1 cellular context compared by ENCODE assay signal in genomic region chr2:232685391-232685790, GRCh38. TPM values are rescaled to one million over a fixed set of nuclear protein-coding genes. Genes with fewer than 3 reads are reported as not detected.
"Had no signal": no experiment of that assay in that cellular context is flagged by ENCODE, and none has a peak within 500 bp of the region (broad histone marks: within the 10 kb centered on the region; RNA-seq: fewer than 3 reads in every experiment).

No MANE protein-coding gene starts in this region.

RNA-seq across cellular contexts. Expression of gene EFHD1, which starts 52.0 kb away (rescaled TPM):
- total RNA-seq: GM23248 had no signal
- polyA plus RNA-seq: GM23248 had no signal
